12 cellular contexts compared by ENCODE assay signal in genomic region chr13:43431279-43431678, GRCh38.
"Had no signal": no experiment of that assay in that cellular context is flagged by ENCODE, and none has a peak within 500 bp of the region (broad histone marks: within the 10 kb centered on the region; RNA-seq: fewer than 3 reads in every experiment).

No MANE protein-coding gene starts in this region.

- H3K27me3 ChIP-seq: pancreas had no signal

- ATAC-seq: activated CD8-positive, alpha-beta T cell treated with anti-CD3 and anti-CD28 coated beads, Interleukin-2, amount 10 ng/mL, durations not matched to agents 7 days and 5 days; esophagus mucosa; natural killer cell; sciatic nerve; stimulated activated naive B cell treated with anti-CD40 and anti-IgM and Interleukin-4, amounts not matched to agents 10 μg/mL and 1 μg/mL and 100 μg/mL, for 72 hours had no signal

- H3K27ac ChIP-seq: pancreas had no signal

- H3K36me3 ChIP-seq: pancreas had no signal

- H3K4me1 ChIP-seq: pancreas had no signal

- H3K4me3 ChIP-seq: pancreas had no signal

- H3K9me3 ChIP-seq: pancreas had no signal

- DNase-seq: activated CD4-positive, alpha-beta T cell treated with anti-CD3 and anti-CD28 coated beads, Interleukin-2, amount 10 ng/mL, durations not matched to agents 24 days and 14 days; activated CD8-positive, alpha-beta T cell treated with anti-CD3 and anti-CD28 coated beads, Interleukin-2, amount 10 ng/mL, durations not matched to agents 7 days and 5 days; activated naive CD4-positive, alpha-beta T cell treated with anti-CD3 and anti-CD28 coated beads for 36 hours; activated T-cell treated with anti-CD3 and anti-CD28 coated beads, Interleukin-2, amount 50 U/mL, for 24 hours; effector CD4-positive, alpha-beta T cell; mesendoderm; natural killer cell; pancreas; stimulated activated naive B cell treated with anti-CD40 and anti-IgM and Interleukin-4, amounts not matched to agents 10 μg/mL and 1 μg/mL and 100 μg/mL, for 72 hours; T1000 had no signal
